25 cellular contexts compared by ENCODE assay signal in genomic region chr9:882416-882931, GRCh38. TPM values are rescaled to one million over a fixed set of nuclear protein-coding genes. Genes with fewer than 3 reads are reported as not detected.
DNase-seq lines count a peak whose midpoint lies in the region; ATAC-seq, FAIRE-seq and TF ChIP-seq lines count a peak whose summit lies in the region.
"Had no signal": no experiment of that assay in that cellular context is flagged by ENCODE, and none has a peak within 500 bp of the region (broad histone marks: within the 10 kb centered on the region; RNA-seq: fewer than 3 reads in every experiment).

No MANE protein-coding gene starts in this region.

- no peak overlapping the region for H3K4me2 ChIP-seq in GM23338
- no peak overlapping the region for H3K4me2 ChIP-seq in PC-3 (ENCODE audit: low read length)
- no peak overlapping the region for H3K4me2 ChIP-seq in Karpas-422 (ENCODE audit: low read depth, low read length, poor library complexity, severe bottlenecking)

- intact Hi-C loops in PC-3 (cut with micrococcal nuclease), result no loop called here

- H3K9me2 ChIP-seq in GM23338 (ENCODE audit: insufficient read depth) (no peaks in the 10 kb centered on the region), PC-3 (replicated peaks; ENCODE audit: low read length) (no peaks in the 10 kb centered on the region), Karpas-422 (replicated peaks; ENCODE audit: insufficient read depth, low read length) (no peaks in the 10 kb centered on the region)

- H4K20me1 ChIP-seq in GM23338 (replicated peaks; ENCODE audit: insufficient read depth), result no peaks in the 10 kb centered on the region
- no peaks in the 10 kb centered on the region for H4K20me1 ChIP-seq in PC-3 (ENCODE audit: low read length)
- no peaks in the 10 kb centered on the region for H4K20me1 ChIP-seq in Karpas-422 (ENCODE audit: insufficient read depth, low read depth, low read length)

- H3F3A ChIP-seq in GM23338 (replicated peaks; ENCODE audit: low read depth) (no peaks in the 10 kb centered on the region), PC-3 (ENCODE audit: low read length, unreplicated experiment) (no peaks in the 10 kb centered on the region)

- no peak overlapping the region for H3K4me3 Mint-ChIP-seq in GM23338
- H3K4me3 Mint-ChIP-seq: activated T-helper 17 cell treated with anti-CD3 and anti-CD28 coated beads, Interleukin-2, amount 50 U/mL, for 72 hours; CD8-positive, alpha-beta memory T cell had no signal

- H2AFZ ChIP-seq in GM23338 (peak overlapping the region; percentile 89), PC-3 (ENCODE audit: low read length) (no peak overlapping the region), Karpas-422 (ENCODE audit: low read length) (no peak overlapping the region)

- no peaks in the 10 kb centered on the region for H3K9me3 Mint-ChIP-seq in GM23338
- H3K9me3 Mint-ChIP-seq: activated T-helper 17 cell treated with anti-CD3 and anti-CD28 coated beads, Interleukin-2, amount 50 U/mL, for 72 hours had no signal

- H3K4me1 Mint-ChIP-seq in GM23338, result no peaks in the 10 kb centered on the region; the same call in 2 of the 3 replicates
- H3K4me1 Mint-ChIP-seq: activated T-helper 17 cell treated with anti-CD3 and anti-CD28 coated beads, Interleukin-2, amount 50 U/mL, for 72 hours had no signal

- H3K9me3 ChIP-seq in PC-3 (ENCODE audit: low read length) (no peaks in the 10 kb centered on the region), Karpas-422 (ENCODE audit: low read length) (no peaks in the 10 kb centered on the region)
- H3K9me3 ChIP-seq: body of pancreas, mucosa of descending colon, psoas muscle, thoracic aorta had no signal

- ATAC-seq in GM23338 (no peak; the same call in 2 of the 3 replicates), PC-3 (no peak), GM18907 (IDR thresholded peaks at IDR 0.05; ENCODE audit: unreplicated experiment) (no peak), esophagus mucosa (no peak)
- ATAC-seq: activated T-helper 17 cell treated with anti-CD3 and anti-CD28 coated beads, Interleukin-2, amount 50 U/mL, for 72 hours; body of pancreas; mucosa of descending colon; psoas muscle had no signal

- POLR2A ChIA-PET in PC-3 (lab: Charles Lee; ENCODE audit: unreplicated experiment), result no interaction called here

- H3K79me2 ChIP-seq in GM23338 (replicated peaks; ENCODE audit: insufficient read depth) (no peaks in the 10 kb centered on the region), PC-3 (ENCODE audit: low read length) (no peaks in the 10 kb centered on the region), Karpas-422 (ENCODE audit: low read length) (no peaks in the 10 kb centered on the region)

- no peaks in the 10 kb centered on the region for H3K4me1 ChIP-seq in GM23338 (ENCODE audit: insufficient read depth)
- no peaks in the 10 kb centered on the region for H3K4me1 ChIP-seq in PC-3 (ENCODE audit: insufficient read depth, low read length)
- no peaks in the 10 kb centered on the region for H3K4me1 ChIP-seq in Karpas-422 (ENCODE audit: low read length)
- H3K4me1 ChIP-seq: psoas muscle had no signal

- BruUV-seq in PC-3 (replicated peaks; lab: Mats Ljungman, UMichigan), result no TSS peak

- peak; percentile 2 for TF ChIP-seq CTCF in D721Med (IDR thresholded peaks at IDR 0.05; ENCODE audit: insufficient read depth, missing control alignments)
- peak; percentile 57 to 63 for TF ChIP-seq CTCF in GM23338 (conservative IDR thresholded peaks at IDR 0.05; ENCODE audit: low read depth in 2 of 2)
- TF ChIP-seq CTCF in PC-3 (conservative IDR thresholded peaks at IDR 0.05; ENCODE audit: low read depth, low read length), result peak; percentile 36

- no peak for DNase-seq in D721Med (ENCODE audit: insufficient read length, low spot score)
- DNase-seq in GM23338 (ENCODE audit: low spot score), result peak; percentile 59
- no peak for DNase-seq in PC-3
- peak; percentile 26 for DNase-seq in iPS-NIHi11 (ENCODE audit: low spot score)
- DNase-seq in Karpas-422, result no peak
- DNase-seq in AG20443 (ENCODE audit: low spot score), result no peak
- DNase-seq: activated CD4-positive, alpha-beta T cell treated with anti-CD3 and anti-CD28 coated beads for 4 hours; body of pancreas; CD8-positive, alpha-beta memory T cell; effector memory CD4-positive, alpha-beta T cell; mucosa of descending colon; NCI-H1436 treated with DMSO at 0.1 percent for 48 hours; NCI-H524 treated with DMSO at 0.1 percent for 48 hours; psoas muscle; SHP77; stimulated activated CD4-positive, alpha-beta T cell treated with anti-CD3 and anti-CD28 coated beads, Interleukin-2, amount 100 ng/mL, for 24 hours; stimulated activated naive CD4-positive, alpha-beta T cell had no signal

- no peak overlapping the region for H3K4me3 ChIP-seq in GM23338
- H3K4me3 ChIP-seq in PC-3 (ENCODE audit: low read length), result no peak overlapping the region
- H3K4me3 ChIP-seq in Karpas-422 (ENCODE audit: low read length), result no peak overlapping the region
- H3K4me3 ChIP-seq: body of pancreas, mucosa of descending colon, psoas muscle, skin epidermis, thoracic aorta had no signal

- H3K27ac Mint-ChIP-seq in GM23338, result no peak overlapping the region
- H3K27ac Mint-ChIP-seq: activated T-helper 17 cell treated with anti-CD3 and anti-CD28 coated beads, Interleukin-2, amount 50 U/mL, for 72 hours; CD8-positive, alpha-beta memory T cell had no signal

- H3K36me3 ChIP-seq in GM23338 (ENCODE audit: insufficient read depth) (no peaks in the 10 kb centered on the region), PC-3 (ENCODE audit: low read depth, low read length) (no peaks in the 10 kb centered on the region), Karpas-422 (ENCODE audit: insufficient read depth, low read length) (no peaks in the 10 kb centered on the region)
- H3K36me3 ChIP-seq: thoracic aorta had no signal

- H3K9ac ChIP-seq in PC-3 (ENCODE audit: low read length) (no peak overlapping the region), Karpas-422 (ENCODE audit: low read length) (no peak overlapping the region)

- H3K27me3 Mint-ChIP-seq in GM23338 (ENCODE audit: insufficient read depth, low read depth, poor library complexity), result peaks cover 8% of the 10 kb centered on the region

- CTCF ChIA-PET in PC-3 (lab: Charles Lee), result no interaction called here

- H3K27me3 ChIP-seq in GM23338 (ENCODE audit: insufficient read depth) (peaks cover 2% of the 10 kb centered on the region; the same call in 1 of the 2 replicates), PC-3 (ENCODE audit: low read length) (peaks cover 4% of the 10 kb centered on the region; the same call in 1 of the 2 replicates), Karpas-422 (ENCODE audit: low read length) (no peaks in the 10 kb centered on the region)
- H3K27me3 ChIP-seq: body of pancreas had no signal

- FAIRE-seq in D721Med (lab: Jason Lieb, UNC), result no peak

- H3K27ac ChIP-seq in GM23338 (ENCODE audit: low read depth) (no peak overlapping the region), PC-3 (ENCODE audit: low read length) (no peak overlapping the region), Karpas-422 (ENCODE audit: low read length) (no peak overlapping the region)
- H3K27ac ChIP-seq: body of pancreas, psoas muscle, skin epidermis, thoracic aorta had no signal

- no peaks in the 10 kb centered on the region for H3K36me3 Mint-ChIP-seq in GM23338 (ENCODE audit: low read depth)
- H3K36me3 Mint-ChIP-seq: CD8-positive, alpha-beta memory T cell had no signal

TF ChIP-seq in GM23338, 12 proteins besides CTCF, POLR2A, EP300 and RAD21 (continues in another document):
- TF ChIP-seq CREB1 (CRISPR knock-in tag; IDR thresholded peaks at IDR 0.05; ENCODE audit: low read depth) (no peak), STAT1 (IDR thresholded peaks at IDR 0.05; ENCODE audit: unreplicated experiment) (no peak), NANOG (IDR thresholded peaks at IDR 0.05; ENCODE audit: borderline replicate concordance) (no peak), ZNF114 (CRISPR knock-in tag; IDR thresholded peaks at IDR 0.05) (no peak), JUNB (IDR thresholded peaks at IDR 0.05; ENCODE audit: unreplicated experiment) (no peak), EZH2 (IDR thresholded peaks at IDR 0.05; ENCODE audit: low read depth, unreplicated experiment) (no peak), ETS1 (IDR thresholded peaks at IDR 0.05) (no peak), REST (IDR thresholded peaks at IDR 0.05; ENCODE audit: unreplicated experiment) (no peak)

RNA-seq across cellular contexts. Expression of gene DMRT1, which starts 41.0 kb away (rescaled TPM):
- 1.8 TPM in 1 of 2 replicates, not detected in the other for total RNA-seq in GM23338 (2014; rRNA removed; shearing (Covaris generic))
- 0.23 TPM in 1 of 2 replicates, not detected in the other for polyA plus RNA-seq in GM23338 (2016; fragmentation: Nextera tagmentation; extraction: Ambion mirVana)
- total RNA-seq in PC-3 (2014; rRNA removed), result 0.04 TPM in 1 of 2 replicates, not detected in the other
- not detected in 2 replicates for total RNA-seq in Karpas-422 (2014; rRNA removed; shearing (Covaris generic); ENCODE audit: low replicate concordance)
- total RNA-seq in esophagus mucosa, result not detected
- total RNA-seq: body of pancreas; CD8-positive, alpha-beta memory T cell; fibroblast of lung; HT1080; liver; mucosa of descending colon; psoas muscle; thoracic aorta had no signal
- polyA plus RNA-seq: CD8-positive, alpha-beta memory T cell; fibroblast of lung; liver; psoas muscle had no signal

Comparison
In these comparisons a context has a peak if more than half of its experiments do, and no peak if none do; other contexts are left out.
1. DNase-seq: peak in GM23338 (single experiment) and iPS-NIHi11 (single experiment); none in D721Med (single experiment), PC-3 (single experiment), Karpas-422 (single experiment) and AG20443 (single experiment).
2. CTCF ChIP-seq: peak in every context shown above with its lines; median percentile 60 in GM23338; 36 in PC-3; 2 in D721Med.